23 cellular contexts compared by ENCODE assay signal in the genomic region with DNA sequence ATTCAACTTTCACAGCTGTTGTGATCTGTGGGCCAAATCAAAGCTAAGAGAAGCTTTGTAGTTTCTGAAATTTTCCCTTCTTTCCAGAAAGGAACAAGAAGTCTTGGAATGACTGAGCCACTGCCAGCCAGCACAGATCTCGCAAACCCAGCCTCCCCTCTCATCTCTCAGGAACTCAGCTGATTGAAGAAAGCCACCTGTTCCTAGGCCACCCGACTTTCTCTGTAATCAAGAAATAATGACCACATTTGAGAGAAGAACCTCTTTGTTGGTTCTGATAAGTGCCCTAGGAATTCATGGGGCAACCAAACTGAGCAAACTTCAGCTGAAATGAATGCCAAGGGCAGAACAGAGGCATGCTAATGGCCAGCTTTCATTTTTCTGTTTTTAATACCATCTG.
A peak's percentile ranks its signal among the peaks of the same experiment; 100 is the strongest.
DNase-seq lines count a peak whose midpoint lies in the region; ATAC-seq and TF ChIP-seq lines count a peak whose summit lies in the region.
"Had no signal": no experiment of that assay in that cellular context is flagged by ENCODE, and none has a peak within 500 bp of the region (broad histone marks: within the 10 kb centered on the region; RNA-seq: fewer than 3 reads in every experiment).

No MANE protein-coding gene starts in this region.

- CTCF ChIA-PET in GM10248 (lab: Yijun Ruan, JAX): interaction anchor here (0.9 to 1.5 kb wide), 2 partner anchors 15 to 35 kb away, joined by 4 read pairs; no protein-coding TSS in a partner anchor
- CTCF ChIA-PET in OCI-LY7 (lab: Charles Lee; ENCODE audit: unreplicated experiment): no interaction called here

- POLR2A ChIA-PET in GM10248 (lab: Yijun Ruan, JAX): no interaction called here
- POLR2A ChIA-PET in OCI-LY7 (lab: Charles Lee): no interaction called here

- H3K79me2 ChIP-seq in DND-41 (ENCODE audit: insufficient read depth, low read length) (no peaks in the 10 kb centered on the region), OCI-LY7 (ENCODE audit: insufficient read depth, low read depth, low read length) (no peaks in the 10 kb centered on the region)

- H3K27ac ChIP-seq in DND-41 (ENCODE audit: low read length) (no peak overlapping the region), left ventricle myocardium inferior (replicated peaks) (no peak overlapping the region), OCI-LY7 (ENCODE audit: low read depth, low read length, poor library complexity, severe bottlenecking) (no peak overlapping the region)
- H3K27ac ChIP-seq: breast epithelium, gastrocnemius medialis, GM23248, vagina had no signal

- H4K20me1 ChIP-seq in DND-41 (ENCODE audit: insufficient read depth, low read length): no peaks in the 10 kb centered on the region
- no peaks in the 10 kb centered on the region for H4K20me1 ChIP-seq in OCI-LY7 (ENCODE audit: insufficient read depth, low read length)

- H2AFZ ChIP-seq in DND-41 (ENCODE audit: low read depth, low read length) (peak overlapping the region; percentile 31; the same call in 1 of the 2 replicates), OCI-LY7 (ENCODE audit: low read length) (no peak overlapping the region)
- H2AFZ ChIP-seq: GM23248 had no signal

- H3K9me3 ChIP-seq in DND-41 (ENCODE audit: insufficient read depth, low read length, severe bottlenecking) (peaks cover 9% of the 10 kb centered on the region), left ventricle myocardium inferior (replicated peaks) (peaks cover 27% of the 10 kb centered on the region), OCI-LY7 (ENCODE audit: low read length) (no peaks in the 10 kb centered on the region)
- H3K9me3 ChIP-seq: gastrocnemius medialis, vagina had no signal

- no peaks in the 10 kb centered on the region for H3K27me3 ChIP-seq in DND-41 (ENCODE audit: insufficient read depth, low read length, poor library complexity)
- H3K27me3 ChIP-seq in left ventricle myocardium inferior (ENCODE audit: low read depth): no peaks in the 10 kb centered on the region
- H3K27me3 ChIP-seq: breast epithelium, gastrocnemius medialis, vagina had no signal

- H3K4me2 ChIP-seq in DND-41 (ENCODE audit: insufficient read depth, low read length) (no peak overlapping the region), OCI-LY7 (ENCODE audit: low read length) (no peak overlapping the region)

- no peak overlapping the region for H3K9ac ChIP-seq in DND-41 (ENCODE audit: low read depth, low read length)
- H3K9ac ChIP-seq: GM23248 had no signal

- H3K9me2 ChIP-seq in OCI-LY7 (ENCODE audit: insufficient read depth, low read length): no peaks in the 10 kb centered on the region

- H3K4me1 ChIP-seq in DND-41 (ENCODE audit: insufficient read depth, low read length) (peaks cover 8% of the 10 kb centered on the region; the same call in 1 of the 2 replicates), left ventricle myocardium inferior (peaks cover 25% of the 10 kb centered on the region), OCI-LY7 (ENCODE audit: insufficient read depth, low read length, poor library complexity, severe bottlenecking) (no peaks in the 10 kb centered on the region)
- H3K4me1 ChIP-seq: breast epithelium, gastrocnemius medialis, vagina had no signal

- H3K4me1 Mint-ChIP-seq in osteocyte (ENCODE audit: unreplicated experiment) (peaks cover 16% of the 10 kb centered on the region), endothelial cell (ENCODE audit: unreplicated experiment) (peaks cover 13% of the 10 kb centered on the region)
- H3K4me1 Mint-ChIP-seq: T-helper 17 cell had no signal

- no peak overlapping the region for H3K4me3 Mint-ChIP-seq in osteocyte (ENCODE audit: unreplicated experiment)
- no peak overlapping the region for H3K4me3 Mint-ChIP-seq in endothelial cell (ENCODE audit: unreplicated experiment)
- H3K4me3 Mint-ChIP-seq: dendritic cell treated with granulocyte-macrophage colony-stimulating factor and Interleukin-4, amounts not matched to agents 40 ng/mL and 50 ng/mL, for 4 days; T-helper 17 cell had no signal

- H3K36me3 Mint-ChIP-seq in osteocyte (ENCODE audit: unreplicated experiment): no peaks in the 10 kb centered on the region
- H3K36me3 Mint-ChIP-seq in endothelial cell (ENCODE audit: low read depth, unreplicated experiment): peaks cover 6% of the 10 kb centered on the region

- H3K9me3 Mint-ChIP-seq in osteocyte (ENCODE audit: unreplicated experiment) (peaks cover 23% of the 10 kb centered on the region), endothelial cell (ENCODE audit: unreplicated experiment) (peaks cover 8% of the 10 kb centered on the region)

- H3K27me3 Mint-ChIP-seq in osteocyte (ENCODE audit: unreplicated experiment) (no peaks in the 10 kb centered on the region), endothelial cell (ENCODE audit: unreplicated experiment) (no peaks in the 10 kb centered on the region)
- H3K27me3 Mint-ChIP-seq: dendritic cell treated with granulocyte-macrophage colony-stimulating factor and Interleukin-4, amounts not matched to agents 40 ng/mL and 50 ng/mL, for 4 days; T-helper 17 cell had no signal

- no TSS peak for BruUV-seq in OCI-LY7 (replicated peaks; lab: Mats Ljungman, UMichigan)

- in situ Hi-C loops in astrocyte of the spinal cord (cut with HindIII; ENCODE audit: low sequenced_read_pairs): no loop called here

- no peaks in the 10 kb centered on the region for H3K36me3 ChIP-seq in DND-41 (ENCODE audit: insufficient read depth, low read length)
- H3K36me3 ChIP-seq in left ventricle myocardium inferior: no peaks in the 10 kb centered on the region
- H3K36me3 ChIP-seq in OCI-LY7 (ENCODE audit: insufficient read depth, low read length): no peaks in the 10 kb centered on the region
- H3K36me3 ChIP-seq: breast epithelium, gastrocnemius medialis, vagina had no signal

- H3K27ac Mint-ChIP-seq in osteocyte (ENCODE audit: unreplicated experiment) (peak overlapping the region; percentile 49), endothelial cell (ENCODE audit: unreplicated experiment) (no peak overlapping the region)
- H3K27ac Mint-ChIP-seq: dendritic cell treated with granulocyte-macrophage colony-stimulating factor and Interleukin-4, amounts not matched to agents 40 ng/mL and 50 ng/mL, for 4 days; T-helper 17 cell had no signal

- DNase-seq in DND-41 (peak; percentile 13), astrocyte of the spinal cord (ENCODE audit: low read depth, low spot score) (peak; percentile 38), left ventricle myocardium inferior (peak; percentile 27), osteocyte (ENCODE audit: extremely low spot score, unreplicated experiment) (no peak), GM10248 (ENCODE audit: extremely low spot score) (no peak), endothelial cell (ENCODE audit: low spot score) (no peak), OCI-LY7 (ENCODE audit: low spot score) (no peak)
- DNase-seq in stimulated activated naive CD4-positive, alpha-beta T cell (lab: John Stamatoyannopoulos, UW): no peak
- DNase-seq: ACHN; activated CD4-positive, alpha-beta T cell treated with anti-CD3 and anti-CD28 coated beads, Interleukin-2, amount 50 U/mL, for 4 hours; activated CD8-positive, alpha-beta memory T cell treated with anti-CD3 and anti-CD28 coated beads, Interleukin-2, amount 50 U/mL, for 48 hours; gastrocnemius medialis; GM23248; NCI-H187; NCI-H2227 treated with DMSO at 0.1 percent for 48 hours; NCI-H774; SIG-M5; stimulated activated CD8-positive, alpha-beta memory T cell treated with anti-CD3 and anti-CD28 coated beads, Interleukin-4, amount 100 ng/mL, for 48 hours; T-helper 17 cell had no signal

- no peak overlapping the region for H3K4me3 ChIP-seq in DND-41 (ENCODE audit: low read depth in 1 of 2, low read length in 2 of 2)
- H3K4me3 ChIP-seq in astrocyte of the spinal cord (ENCODE audit: low read depth, low read length): no peak overlapping the region
- no peak overlapping the region for H3K4me3 ChIP-seq in left ventricle myocardium inferior
- H3K4me3 ChIP-seq in OCI-LY7 (ENCODE audit: low read depth, low read length, poor library complexity, severe bottlenecking): no peak overlapping the region
- H3K4me3 ChIP-seq: breast epithelium, gastrocnemius medialis, GM23248, K562, vagina had no signal

- intact Hi-C loops in left ventricle myocardium inferior (cut with micrococcal nuclease) (no loop called here), OCI-LY7 (cut with micrococcal nuclease; ENCODE audit: unreplicated experiment) (no loop called here)

- peak; percentile 62; the same call in 2 of the 3 replicates for ATAC-seq in DND-41 (ENCODE audit: insufficient read depth, low read depth)
- ATAC-seq: gastrocnemius medialis, K562, T-helper 17 cell had no signal

- TF ChIP-seq CTCF in DND-41 (IDR thresholded peaks at IDR 0.05; ENCODE audit: borderline replicate concordance, extremely low read depth, low read length, poor library complexity, severe bottlenecking): no peak
- no peak for TF ChIP-seq CTCF in astrocyte of the spinal cord (IDR thresholded peaks at IDR 0.05; ENCODE audit: low read depth, low read length)
- no peak for TF ChIP-seq CTCF in left ventricle myocardium inferior (IDR thresholded peaks at IDR 0.05; ENCODE audit: borderline replicate concordance)
- TF ChIP-seq CTCF in osteocyte (IDR thresholded peaks at IDR 0.05): no peak
- no peak for TF ChIP-seq CTCF in GM10248 (IDR thresholded peaks at IDR 0.05; ENCODE audit: control extremely low read depth, extremely low read depth, low read depth, missing control alignments)
- no peak for TF ChIP-seq CTCF in endothelial cell (IDR thresholded peaks at IDR 0.05; ENCODE audit: unreplicated experiment)
- no peak for TF ChIP-seq CTCF in OCI-LY7 (conservative IDR thresholded peaks at IDR 0.05; ENCODE audit: low read length)

Comparison
In these comparisons a context has a peak if more than half of its experiments do, and no peak if none do; other contexts are left out.
1. DNase-seq: peak in DND-41 (single experiment), astrocyte of the spinal cord (single experiment) and left ventricle myocardium inferior (single experiment); none in osteocyte (single experiment), GM10248 (single experiment), stimulated activated naive CD4-positive, alpha-beta T cell (0 of 6), endothelial cell (single experiment) and OCI-LY7 (single experiment).